Comparison of ENCODE assay signal across 8 cellular contexts in genomic region chr16:49492090-49492801, GRCh38.
DNase-seq lines count a peak whose midpoint lies in the region; ATAC-seq, FAIRE-seq and TF ChIP-seq lines count a peak whose summit lies in the region.

No MANE protein-coding gene starts in this region.

- H4K20me1 ChIP-seq in GM23248 (ENCODE audit: insufficient read depth): no peaks in the 10 kb centered on the region
- H4K20me1 ChIP-seq in OCI-LY3 (ENCODE audit: insufficient read depth, low read length): no peaks in the 10 kb centered on the region
- no peaks in the 10 kb centered on the region for H4K20me1 ChIP-seq in GM12878 (ENCODE audit: control insufficient read depth, insufficient read depth)

- ATAC-seq in GM12878: peak; percentile 89

- FAIRE-seq in GM12878 (lab: Jason Lieb, UNC): no peak

- peaks cover 3% of the 10 kb centered on the region; the same call in 1 of the 2 replicates for H3K27me3 ChIP-seq in Caco-2 (replicated peaks; ENCODE audit: control insufficient read depth, insufficient read depth, low read length)
- H3K27me3 ChIP-seq in GM23248 (replicated peaks; ENCODE audit: insufficient read depth): no peaks in the 10 kb centered on the region
- no peaks in the 10 kb centered on the region; the same call in 1 of the 2 replicates for H3K27me3 ChIP-seq in OCI-LY3 (ENCODE audit: low read depth, low read length)
- H3K27me3 ChIP-seq in GM12878 (replicated peaks in 1 of 2; ENCODE audit: control insufficient read depth in 2 of 2, insufficient read depth in 2 of 2, low read length in 1 of 2): no peaks in the 10 kb centered on the region

- H3K9ac ChIP-seq in GM23248 (no peak overlapping the region), OCI-LY3 (ENCODE audit: low read length) (no peak overlapping the region), GM12878 (ENCODE audit: control insufficient read depth, insufficient read depth, low read length) (no peak overlapping the region)

- no peak overlapping the region for H3K4me2 ChIP-seq in GM23248 (ENCODE audit: unreplicated experiment)
- peak overlapping the region; percentile 25 for H3K4me2 ChIP-seq in OCI-LY3 (ENCODE audit: low read length)
- H3K4me2 ChIP-seq in GM12878 (ENCODE audit: control insufficient read depth, insufficient read depth): no peak overlapping the region

- no peak for TF ChIP-seq POLR2A in GM12878 (IDR thresholded peaks at IDR 0.05; ENCODE audit: low read depth, low read length)

- H3K27ac ChIP-seq in GM23248 (no peak overlapping the region), OCI-LY3 (ENCODE audit: low read length) (no peak overlapping the region), GM12878 (ENCODE audit: control insufficient read depth, insufficient read depth) (no peak overlapping the region)

- no peaks in the 10 kb centered on the region for H3K4me1 Mint-ChIP-seq in Caco-2 (ENCODE audit: low read depth, unreplicated experiment)

- peaks cover 16% of the 10 kb centered on the region for H3K27me3 Mint-ChIP-seq in Caco-2 (ENCODE audit: insufficient read depth, unreplicated experiment)

- no peaks in the 10 kb centered on the region for H3K79me2 ChIP-seq in GM23248 (ENCODE audit: insufficient read depth)
- H3K79me2 ChIP-seq in OCI-LY3 (ENCODE audit: low read length): no peaks in the 10 kb centered on the region
- H3K79me2 ChIP-seq in GM12878 (ENCODE audit: control insufficient read depth, insufficient read depth, low read length): no peaks in the 10 kb centered on the region

- RAD21 ChIA-PET in GM12878 (lab: Charles Lee; ENCODE audit: unreplicated experiment): interaction anchor here (1.2 kb wide), 1 partner anchor 100 kb away, joined by 5 read pairs; no protein-coding TSS in a partner anchor

- no peaks in the 10 kb centered on the region for H3F3A ChIP-seq in GM23248 (ENCODE audit: insufficient read depth)

- CTCF ChIA-PET in Caco-2 (lab: Charles Lee): interaction anchor here (0.6 to 0.9 kb wide), 4 partner anchors 38 to 1973 kb away, joined by 3 to 7 read pairs (median 5); no protein-coding TSS in a partner anchor
- CTCF ChIA-PET in GM12878 (lab: Yijun Ruan, JAX): interaction anchor here (1.1 to 3.3 kb wide), 2 partner anchors 65 to 100 kb away, joined by 3 to 17 read pairs; no protein-coding TSS in a partner anchor

- BruUV-seq in Caco-2 (replicated peaks; lab: Mats Ljungman, UMichigan) (no TSS peak), GM12878 (replicated peaks; lab: Mats Ljungman, UMichigan) (no TSS peak)

- SMC1A ChIA-PET in GM12878 (lab: Charles Lee; ENCODE audit: uncharacterized antibody, unreplicated experiment): no interaction called here

- peak in 1 of 2 experiments; percentile 61 for DNase-seq in Caco-2
- peak; percentile 39 for DNase-seq in GM23248
- DNase-seq in GM12878 (ENCODE audit: low read depth, low spot score): no peak
- peak; percentile 75 for DNase-seq in islet precursor cell
- peak; percentile 26 to 50 for DNase-seq in stimulated activated CD4-positive, alpha-beta T cell treated with anti-CD3 and anti-CD28 coated beads, Interleukin-2, amount 100 ng/mL, for 48 hours
- DNase-seq in GOT3 (lab: John Stamatoyannopoulos, UW): no peak
- no peak for DNase-seq in T1000 (lab: John Stamatoyannopoulos, UW)

- WGBS in GM23248 (ENCODE audit: low coverage in 1 of 2, low lambda C conversion rate in 2 of 2, missing lambda C conversion rate in 2 of 2), 2 experiments: 19 to 23% methylated on average over 28 to 31 of the region's 51 CpGs
- 50% methylated on average over 30 of the region's 51 CpGs for WGBS in GM12878 (ENCODE audit: insufficient coverage, insufficient replicate concordance, low lambda C conversion rate, missing lambda C conversion rate)

- TF ChIP-seq RAD21 in GM12878 (IDR thresholded peaks at IDR 0.05; ENCODE audit: insufficient read depth, low read depth, low read length): peak; percentile 52

- TF ChIP-seq CTCF in Caco-2 (IDR thresholded peaks at IDR 0.05; ENCODE audit: insufficient read depth in 1 of 2, low read depth in 1 of 2, low read length in 1 of 2, severe bottlenecking in 1 of 2, unreplicated experiment in 1 of 2): peak; percentile 90
- peak; percentile 63 for TF ChIP-seq CTCF in OCI-LY3 (IDR thresholded peaks at IDR 0.05; ENCODE audit: low read depth, low read length)
- TF ChIP-seq CTCF in GM12878 (IDR thresholded peaks at IDR 0.05 in 2 of 3, conservative IDR thresholded peaks at IDR 0.05 in 1 of 3; ENCODE audit: control insufficient read depth in 2 of 3, extremely low read depth in 1 of 3, insufficient read depth in 1 of 3, low read depth in 3 of 3, low read length in 3 of 3): peak; percentile 62 to 84 (median 78)

- H3K27ac Mint-ChIP-seq in Caco-2 (ENCODE audit: unreplicated experiment): no peak overlapping the region

- no peak for TF ChIP-seq EP300 in GM12878 (IDR thresholded peaks at IDR 0.05; ENCODE audit: borderline replicate concordance in 1 of 2, control insufficient read depth in 1 of 2, low read depth in 2 of 2, low read length in 2 of 2)

- H3K36me3 ChIP-seq in Caco-2 (ENCODE audit: control insufficient read depth, insufficient read depth, low read length): no peaks in the 10 kb centered on the region
- no peaks in the 10 kb centered on the region for H3K36me3 ChIP-seq in GM23248 (ENCODE audit: low read depth)
- no peaks in the 10 kb centered on the region for H3K36me3 ChIP-seq in OCI-LY3 (replicated peaks; ENCODE audit: low read depth, low read length)
- no peaks in the 10 kb centered on the region for H3K36me3 ChIP-seq in GM12878 (ENCODE audit: control insufficient read depth in 2 of 2, insufficient read depth in 2 of 2, low read length in 1 of 2)

- in situ Hi-C loops in GM23248 (cut with MboI) (no loop called here), GM12878 (cut with MboI) (loop anchor here (5.0 kb wide), 1 partner anchor 90 kb away; no protein-coding TSS in a partner anchor)

- no peak overlapping the region for H3K4me3 Mint-ChIP-seq in Caco-2 (ENCODE audit: unreplicated experiment)

- POLR2A ChIA-PET in Caco-2 (lab: Charles Lee) (no interaction called here), GM12878 (lab: Charles Lee) (no interaction called here)

- H3K36me3 Mint-ChIP-seq in Caco-2 (ENCODE audit: insufficient read depth, unreplicated experiment): no peaks in the 10 kb centered on the region

- no peaks in the 10 kb centered on the region; the same call in 1 of the 2 replicates for H3K4me1 ChIP-seq in Caco-2
- H3K4me1 ChIP-seq in GM23248 (ENCODE audit: insufficient read depth): no peaks in the 10 kb centered on the region
- H3K4me1 ChIP-seq in OCI-LY3 (ENCODE audit: low read length): peaks cover 5% of the 10 kb centered on the region; the same call in 1 of the 2 replicates
- H3K4me1 ChIP-seq in GM12878 (ENCODE audit: control insufficient read depth, insufficient read depth, low read length): no peaks in the 10 kb centered on the region

- H3K9me3 ChIP-seq in Caco-2 (no peaks in the 10 kb centered on the region), GM23248 (ENCODE audit: low read depth) (no peaks in the 10 kb centered on the region), OCI-LY3 (ENCODE audit: insufficient read depth, low read length) (no peaks in the 10 kb centered on the region), GM12878 (replicated peaks; ENCODE audit: control insufficient read depth, insufficient read depth, low read length) (no peaks in the 10 kb centered on the region)

- H2AFZ ChIP-seq in GM23248 (no peak overlapping the region), OCI-LY3 (ENCODE audit: low read depth, low read length) (no peak overlapping the region; the same call in 1 of the 2 replicates), GM12878 (ENCODE audit: control insufficient read depth, low read depth, low read length) (no peak overlapping the region)

- no peaks in the 10 kb centered on the region for H3K9me2 ChIP-seq in GM23248 (ENCODE audit: insufficient read depth)

- H3K9me3 Mint-ChIP-seq in Caco-2 (ENCODE audit: unreplicated experiment): no peaks in the 10 kb centered on the region

- no peak overlapping the region for H3K4me3 ChIP-seq in Caco-2 (ENCODE audit: low read depth, low read length)
- H3K4me3 ChIP-seq in GM23248: no peak overlapping the region
- H3K4me3 ChIP-seq in OCI-LY3 (ENCODE audit: low read length): no peak overlapping the region
- no peak overlapping the region for H3K4me3 ChIP-seq in GM12878

- intact Hi-C loops in Caco-2 (cut with micrococcal nuclease; ENCODE audit: unreplicated experiment) (loop anchor here (5.0 kb wide), 2 partner anchors 100 to 430 kb away; no protein-coding TSS in a partner anchor), GM12878 (cut with micrococcal nuclease; ENCODE audit: unreplicated experiment) (loop anchor here (1.0 to 10.0 kb wide), 3 partner anchors 101 to 430 kb away; no protein-coding TSS in a partner anchor)

TF ChIP-seq in GM12878, 131 proteins besides CTCF, POLR2A, EP300 and RAD21:
- TF ChIP-seq ZBTB4 (CRISPR knock-in tag; IDR thresholded peaks at IDR 0.05) (no peak), CREM (IDR thresholded peaks at IDR 0.05; ENCODE audit: low read depth) (no peak), SMC3 (IDR thresholded peaks at IDR 0.05; ENCODE audit: borderline replicate concordance, low read length) (peak; percentile 72), CBFB (IDR thresholded peaks at IDR 0.05; ENCODE audit: low read depth) (no peak), WRNIP1 (IDR thresholded peaks at IDR 0.05; ENCODE audit: borderline replicate concordance, low read depth, low read length) (no peak)

Comparison
In these comparisons a context has a peak if more than half of its experiments do, and no peak if none do; other contexts are left out.
1. DNase-seq: peak in GM23248 (single experiment), islet precursor cell (single experiment) and stimulated activated CD4-positive, alpha-beta T cell treated with anti-CD3 and anti-CD28 coated beads, Interleukin-2, amount 100 ng/mL, for 48 hours (2 of 2); none in GM12878 (single experiment), GOT3 (single experiment) and T1000 (single experiment).
2. Peak in every context shown above with its lines, with median percentiles within 50 percentile points of each other: CTCF ChIP-seq.